In the genomic region with DNA sequence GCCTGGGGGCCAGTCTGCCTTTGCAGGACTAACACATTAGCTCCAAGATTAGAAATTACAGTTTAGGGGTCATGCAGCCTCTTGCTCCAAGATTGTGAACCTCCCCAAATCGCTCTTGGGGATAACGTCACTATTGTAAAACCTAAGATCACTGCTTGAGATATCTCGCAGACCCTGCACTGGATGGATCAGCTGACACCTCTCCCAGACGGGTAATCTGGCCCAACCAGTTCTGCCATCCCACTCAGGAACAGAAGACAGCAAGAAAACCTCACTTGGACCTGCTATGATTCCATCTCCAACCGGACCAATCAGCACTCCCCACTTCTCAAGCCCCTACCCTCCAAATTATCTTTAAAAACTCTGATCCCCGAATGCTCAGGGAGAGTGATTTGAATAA, we compare ENCODE assay signal across 19 cellular contexts.
DNase-seq lines count a peak whose midpoint lies in the region; ATAC-seq and TF ChIP-seq lines count a peak whose summit lies in the region.
"Had no signal": no experiment of that assay in that cellular context is flagged by ENCODE, and none has a peak within 500 bp of the region (broad histone marks: within the 10 kb centered on the region; RNA-seq: fewer than 3 reads in every experiment).

No MANE protein-coding gene starts in this region.

- H3K79me2 ChIP-seq in GM23338 (replicated peaks; ENCODE audit: insufficient read depth) (no peaks in the 10 kb centered on the region), neural progenitor cell (ENCODE audit: low read depth) (no peaks in the 10 kb centered on the region)

- peak overlapping the region; percentile 43; the same call in 1 of the 2 replicates for H2AFZ ChIP-seq in GM23338
- H2AFZ ChIP-seq in neural progenitor cell (replicated peaks), result peak overlapping the region; percentile 3
- H2AFZ ChIP-seq: GM23248 had no signal

- TF ChIP-seq CTCF in Caco-2 (IDR thresholded peaks at IDR 0.05; ENCODE audit: insufficient read depth in 1 of 2, low read depth in 1 of 2, low read length in 1 of 2, severe bottlenecking in 1 of 2, unreplicated experiment in 1 of 2) (no peak), GM23338 (conservative IDR thresholded peaks at IDR 0.05; ENCODE audit: low read depth in 2 of 2) (no peak), epithelial cell of esophagus (IDR thresholded peaks at IDR 0.05; ENCODE audit: insufficient read depth, low read depth, low read length, missing control alignments) (no peak), neural progenitor cell (IDR thresholded peaks at IDR 0.05) (no peak)

- H3K4me3 ChIP-seq in Caco-2 (ENCODE audit: low read depth, low read length) (no peak overlapping the region), GM23338 (no peak overlapping the region), epithelial cell of esophagus (ENCODE audit: low read length) (no peak overlapping the region), neural progenitor cell (no peak overlapping the region)
- H3K4me3 ChIP-seq: BLaER1, GM12878, GM23248 had no signal

- ATAC-seq in GM23338 (no peak), HG02840 (IDR thresholded peaks at IDR 0.05; ENCODE audit: low FRiP score, unreplicated experiment) (no peak)
- no peak for ATAC-seq in stimulated activated naive CD8-positive, alpha-beta T cell treated with anti-CD3 and anti-CD28 coated beads, Interleukin-15, amount 100 ng/mL, for 72 hours
- ATAC-seq: CD8-positive, alpha-beta T cell; GM12878 had no signal

- no peak overlapping the region for H3K27ac Mint-ChIP-seq in Caco-2 (ENCODE audit: unreplicated experiment)
- H3K27ac Mint-ChIP-seq in GM23338, result peak overlapping the region; percentile 32
- no peak overlapping the region for H3K27ac Mint-ChIP-seq in neural progenitor cell
- no peak overlapping the region for H3K27ac Mint-ChIP-seq in stimulated activated naive CD8-positive, alpha-beta T cell treated with anti-CD3 and anti-CD28 coated beads, Interleukin-15, amount 100 ng/mL, for 72 hours
- H3K27ac Mint-ChIP-seq: B cell; CD4-positive, CD25-positive, alpha-beta regulatory T cell; CD8-positive, alpha-beta T cell had no signal

- H3K27ac ChIP-seq in GM23338 (ENCODE audit: low read depth), result no peak overlapping the region
- H3K27ac ChIP-seq in neural progenitor cell, result no peak overlapping the region
- H3K27ac ChIP-seq: 22Rv1, BLaER1, C4-2B, GM23248 had no signal

- H3K9me3 ChIP-seq in Caco-2 (no peaks in the 10 kb centered on the region), neural progenitor cell (ENCODE audit: low read depth) (no peaks in the 10 kb centered on the region)
- H3K9me3 ChIP-seq: BLaER1 had no signal

- H3K9ac ChIP-seq in neural progenitor cell, result no peak overlapping the region
- H3K9ac ChIP-seq: BLaER1, GM23248 had no signal

- H4K20me1 ChIP-seq in GM23338 (replicated peaks; ENCODE audit: insufficient read depth) (no peaks in the 10 kb centered on the region), neural progenitor cell (ENCODE audit: low read depth) (no peaks in the 10 kb centered on the region)
- H4K20me1 ChIP-seq: BLaER1 had no signal

- H3K36me3 Mint-ChIP-seq in Caco-2 (ENCODE audit: insufficient read depth, unreplicated experiment) (no peaks in the 10 kb centered on the region), GM23338 (ENCODE audit: low read depth) (no peaks in the 10 kb centered on the region), neural progenitor cell (no peaks in the 10 kb centered on the region)
- H3K36me3 Mint-ChIP-seq: CD4-positive, CD25-positive, alpha-beta regulatory T cell; CD8-positive, alpha-beta T cell had no signal

- CTCF ChIA-PET in Caco-2 (lab: Charles Lee), result no interaction called here

- H3K36me3 ChIP-seq in Caco-2 (ENCODE audit: control insufficient read depth, insufficient read depth, low read length) (no peaks in the 10 kb centered on the region), GM23338 (ENCODE audit: insufficient read depth) (no peaks in the 10 kb centered on the region), neural progenitor cell (no peaks in the 10 kb centered on the region)
- H3K36me3 ChIP-seq: BLaER1 had no signal

- H3K27me3 ChIP-seq in Caco-2 (replicated peaks; ENCODE audit: control insufficient read depth, insufficient read depth, low read length) (no peaks in the 10 kb centered on the region), GM23338 (ENCODE audit: insufficient read depth) (no peaks in the 10 kb centered on the region), neural progenitor cell (no peaks in the 10 kb centered on the region)
- H3K27me3 ChIP-seq: BLaER1 had no signal

- POLR2A ChIA-PET in Caco-2 (lab: Charles Lee), result no interaction called here

- BruUV-seq in Caco-2 (replicated peaks; lab: Mats Ljungman, UMichigan), result no TSS peak

- no peak overlapping the region for H3K4me2 ChIP-seq in GM23338
- no peak overlapping the region for H3K4me2 ChIP-seq in neural progenitor cell
- H3K4me2 ChIP-seq: BLaER1 had no signal

- H3K27me3 Mint-ChIP-seq in Caco-2 (ENCODE audit: insufficient read depth, unreplicated experiment) (peaks cover 2% of the 10 kb centered on the region), GM23338 (ENCODE audit: insufficient read depth, low read depth, poor library complexity) (no peaks in the 10 kb centered on the region), neural progenitor cell (ENCODE audit: insufficient read depth, low read depth) (no peaks in the 10 kb centered on the region)
- H3K27me3 Mint-ChIP-seq in stimulated activated naive CD8-positive, alpha-beta T cell treated with anti-CD3 and anti-CD28 coated beads, Interleukin-15, amount 100 ng/mL, for 72 hours, result no peaks in the 10 kb centered on the region
- H3K27me3 Mint-ChIP-seq: B cell; CD4-positive, CD25-positive, alpha-beta regulatory T cell had no signal

- H3K4me3 Mint-ChIP-seq in Caco-2 (ENCODE audit: unreplicated experiment) (no peak overlapping the region), GM23338 (no peak overlapping the region), neural progenitor cell (no peak overlapping the region)
- no peak overlapping the region for H3K4me3 Mint-ChIP-seq in stimulated activated naive CD8-positive, alpha-beta T cell treated with anti-CD3 and anti-CD28 coated beads, Interleukin-15, amount 100 ng/mL, for 72 hours
- H3K4me3 Mint-ChIP-seq: B cell; CD4-positive, CD25-positive, alpha-beta regulatory T cell; CD8-positive, alpha-beta T cell had no signal

- intact Hi-C loops in Caco-2 (cut with micrococcal nuclease; ENCODE audit: unreplicated experiment), result no loop called here
- intact Hi-C loops in posterior cingulate gyrus (cut with DNase I), result no loop called here

- H3K9me3 Mint-ChIP-seq in Caco-2 (ENCODE audit: unreplicated experiment) (no peaks in the 10 kb centered on the region), GM23338 (no peaks in the 10 kb centered on the region), neural progenitor cell (peaks cover 2% of the 10 kb centered on the region)
- no peaks in the 10 kb centered on the region for H3K9me3 Mint-ChIP-seq in stimulated activated naive CD8-positive, alpha-beta T cell treated with anti-CD3 and anti-CD28 coated beads, Interleukin-15, amount 100 ng/mL, for 72 hours

- H3F3A ChIP-seq in GM23338 (replicated peaks; ENCODE audit: low read depth), result no peaks in the 10 kb centered on the region
- peaks cover 9% of the 10 kb centered on the region for H3F3A ChIP-seq in neural progenitor cell (ENCODE audit: low read depth)

- no peaks in the 10 kb centered on the region for H3K9me2 ChIP-seq in GM23338 (ENCODE audit: insufficient read depth)

- DNase-seq in Caco-2, result peak; percentile 13 to 35
- DNase-seq in GM23338 (ENCODE audit: low spot score), result no peak
- DNase-seq in epithelial cell of esophagus (ENCODE audit: low read depth), result peak; percentile 2
- no peak for DNase-seq in neural progenitor cell (ENCODE audit: low spot score)
- no peak for DNase-seq in posterior cingulate gyrus
- no peak for DNase-seq in stimulated activated naive CD8-positive, alpha-beta T cell treated with anti-CD3 and anti-CD28 coated beads, Interleukin-15, amount 100 ng/mL, for 72 hours
- DNase-seq in GF-D8 (lab: John Stamatoyannopoulos, UW), result no peak
- DNase-seq: CD4-positive, CD25-positive, alpha-beta regulatory T cell; CD8-positive, alpha-beta T cell; DMS53; DMS79 treated with DMSO at 0.1 percent for 48 hours; GM23248; HCEC 1CT had no signal

- H3K4me1 ChIP-seq in Caco-2 (no peaks in the 10 kb centered on the region), GM23338 (ENCODE audit: insufficient read depth) (no peaks in the 10 kb centered on the region), neural progenitor cell (peaks cover 15% of the 10 kb centered on the region)
- H3K4me1 ChIP-seq: BLaER1 had no signal

- peaks cover 7% of the 10 kb centered on the region for H3K4me1 Mint-ChIP-seq in Caco-2 (ENCODE audit: low read depth, unreplicated experiment)
- peaks cover 13% of the 10 kb centered on the region for H3K4me1 Mint-ChIP-seq in GM23338
- peaks cover 5% of the 10 kb centered on the region for H3K4me1 Mint-ChIP-seq in neural progenitor cell
- H3K4me1 Mint-ChIP-seq in stimulated activated naive CD8-positive, alpha-beta T cell treated with anti-CD3 and anti-CD28 coated beads, Interleukin-15, amount 100 ng/mL, for 72 hours, result no peaks in the 10 kb centered on the region
- H3K4me1 Mint-ChIP-seq: B cell; CD4-positive, CD25-positive, alpha-beta regulatory T cell had no signal

TF ChIP-seq in GM23338, 12 proteins besides CTCF, POLR2A, EP300 and RAD21 (continues in another document):
- TF ChIP-seq NANOG (IDR thresholded peaks at IDR 0.05; ENCODE audit: borderline replicate concordance) (no peak), POLR2AphosphoS5 (IDR thresholded peaks at IDR 0.05; ENCODE audit: low read depth) (no peak), STAT1 (IDR thresholded peaks at IDR 0.05; ENCODE audit: unreplicated experiment) (no peak)
- TF ChIP-seq, protein P1, sequence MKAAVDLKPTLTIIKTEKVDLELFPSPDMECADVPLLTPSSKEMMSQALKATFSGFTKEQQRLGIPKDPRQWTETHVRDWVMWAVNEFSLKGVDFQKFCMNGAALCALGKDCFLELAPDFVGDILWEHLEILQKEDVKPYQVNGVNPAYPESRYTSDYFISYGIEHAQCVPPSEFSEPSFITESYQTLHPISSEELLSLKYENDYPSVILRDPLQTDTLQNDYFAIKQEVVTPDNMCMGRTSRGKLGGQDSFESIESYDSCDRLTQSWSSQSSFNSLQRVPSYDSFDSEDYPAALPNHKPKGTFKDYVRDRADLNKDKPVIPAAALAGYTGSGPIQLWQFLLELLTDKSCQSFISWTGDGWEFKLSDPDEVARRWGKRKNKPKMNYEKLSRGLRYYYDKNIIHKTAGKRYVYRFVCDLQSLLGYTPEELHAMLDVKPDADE (IDR thresholded peaks at IDR 0.05), result no peak

Comparison
In these comparisons a context has a peak if more than half of its experiments do, and no peak if none do; other contexts are left out.
1. DNase-seq: peak in Caco-2 (2 of 2) and epithelial cell of esophagus (single experiment); none in GM23338 (single experiment), neural progenitor cell (single experiment), posterior cingulate gyrus (0 of 10), stimulated activated naive CD8-positive, alpha-beta T cell treated with anti-CD3 and anti-CD28 coated beads, Interleukin-15, amount 100 ng/mL, for 72 hours (0 of 2) and GF-D8 (single experiment).